Comparison of ENCODE assay signal across 8 cellular contexts in the genomic region with DNA sequence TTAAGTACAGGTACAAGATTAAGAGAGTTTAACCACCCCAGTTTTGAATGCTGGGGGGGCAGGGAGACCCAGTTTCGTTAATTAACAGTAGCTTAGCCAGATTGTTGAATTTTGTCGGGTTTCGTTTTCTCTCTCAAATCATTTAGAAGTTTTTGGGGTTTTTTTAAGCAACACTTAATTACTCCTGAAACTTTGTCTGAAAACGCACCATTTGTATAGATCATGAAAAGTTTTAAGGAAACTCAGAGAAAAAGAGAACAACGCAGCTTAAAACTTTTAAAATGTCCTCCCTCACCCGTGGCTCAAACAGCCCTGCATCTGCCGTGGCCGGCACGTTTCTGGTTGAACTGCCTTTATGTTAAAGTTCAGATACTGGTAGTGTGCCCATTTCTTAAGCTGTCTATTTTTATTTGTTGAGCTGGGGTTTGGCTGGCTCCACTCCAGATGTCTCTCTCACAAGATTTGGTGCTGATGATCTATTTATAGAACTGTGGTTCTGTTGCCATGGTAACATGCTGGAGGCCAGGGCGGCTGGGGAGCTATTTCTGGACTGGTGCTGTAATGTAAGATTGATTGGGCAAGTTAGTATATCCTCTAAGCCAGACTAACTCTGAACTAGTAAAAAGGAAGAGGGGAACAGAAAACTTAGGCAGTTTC.
DNase-seq lines count a peak whose midpoint lies in the region; ATAC-seq and TF ChIP-seq lines count a peak whose summit lies in the region.

No MANE protein-coding gene starts in this region.

- ATAC-seq in GM21619 (IDR thresholded peaks at IDR 0.05; ENCODE audit: unreplicated experiment), result peak; percentile 85
- ATAC-seq in RWPE2 (ENCODE audit: low read depth), result peak; percentile 59
- peak; percentile 80 for ATAC-seq in activated naive CD8-positive, alpha-beta T cell treated with anti-CD3 and anti-CD28 coated beads, Interleukin-2, amount 50 U/mL, for 24 hours

- peaks cover 89% of the 10 kb centered on the region for H3K36me3 ChIP-seq in RWPE2 (ENCODE audit: low read depth)

- peak overlapping the region; percentile 77 for H3K27ac Mint-ChIP-seq in activated naive CD8-positive, alpha-beta T cell treated with anti-CD3 and anti-CD28 coated beads, Interleukin-2, amount 50 U/mL, for 24 hours

- no peaks in the 10 kb centered on the region for H3K27me3 ChIP-seq in RWPE2 (ENCODE audit: insufficient read depth, poor library complexity, severe bottlenecking)

- H3K9me3 ChIP-seq in RWPE2 (ENCODE audit: severe bottlenecking), result no peaks in the 10 kb centered on the region

- peak overlapping the region; percentile 31 for H3K27ac ChIP-seq in RWPE2 (ENCODE audit: poor library complexity, severe bottlenecking)

- H3K4me3 ChIP-seq in RWPE2 (ENCODE audit: severe bottlenecking), result no peak overlapping the region

- no peaks in the 10 kb centered on the region for H3K9me3 Mint-ChIP-seq in activated naive CD8-positive, alpha-beta T cell treated with anti-CD3 and anti-CD28 coated beads, Interleukin-2, amount 50 U/mL, for 24 hours

- no peak for TF ChIP-seq CTCF in RWPE2 (IDR thresholded peaks at IDR 0.05; ENCODE audit: poor library complexity, severe bottlenecking)

- DNase-seq in GM03348 (ENCODE audit: low spot score) (peak; percentile 93), HuH-7.5 (ENCODE audit: low spot score) (peak; percentile 57), RWPE2 (ENCODE audit: low spot score) (peak; percentile 95), head of caudate nucleus (peak in 41 of 42 donors; percentile 37 to 87 (median 72)), pons (ENCODE audit: low spot score) (peak; percentile 97), ecto neural progenitor cell (ENCODE audit: low spot score) (no peak)
- DNase-seq in activated naive CD8-positive, alpha-beta T cell treated with anti-CD3 and anti-CD28 coated beads, Interleukin-2, amount 50 U/mL, for 24 hours, result peak; percentile 52

- peaks cover 67% of the 10 kb centered on the region for H3K4me1 Mint-ChIP-seq in activated naive CD8-positive, alpha-beta T cell treated with anti-CD3 and anti-CD28 coated beads, Interleukin-2, amount 50 U/mL, for 24 hours

- peaks cover 20% of the 10 kb centered on the region for H3K4me1 ChIP-seq in RWPE2 (ENCODE audit: insufficient read depth, poor library complexity, severe bottlenecking)

- H3K36me3 Mint-ChIP-seq in activated naive CD8-positive, alpha-beta T cell treated with anti-CD3 and anti-CD28 coated beads, Interleukin-2, amount 50 U/mL, for 24 hours (ENCODE audit: low read depth), result peaks cover 79% of the 10 kb centered on the region

- no peaks in the 10 kb centered on the region for H3K27me3 Mint-ChIP-seq in activated naive CD8-positive, alpha-beta T cell treated with anti-CD3 and anti-CD28 coated beads, Interleukin-2, amount 50 U/mL, for 24 hours

- peak overlapping the region; percentile 64 for H3K4me3 Mint-ChIP-seq in activated naive CD8-positive, alpha-beta T cell treated with anti-CD3 and anti-CD28 coated beads, Interleukin-2, amount 50 U/mL, for 24 hours

- intact Hi-C loops in head of caudate nucleus (cut with DNase I), result no loop called here
